ENCODE assay signal across 8 cellular contexts in genomic region chr9:15277400-15278137, GRCh38. TPM values are rescaled to one million over a fixed set of nuclear protein-coding genes. Genes with fewer than 3 reads are reported as not detected.
DNase-seq lines count a peak whose midpoint lies in the region; ATAC-seq and TF ChIP-seq lines count a peak whose summit lies in the region.

No MANE protein-coding gene starts in this region.

- H4K20me1 ChIP-seq in OCI-LY7 (ENCODE audit: insufficient read depth, low read length): no peaks in the 10 kb centered on the region

- H3K9me2 ChIP-seq in OCI-LY7 (ENCODE audit: insufficient read depth, low read length): no peaks in the 10 kb centered on the region

- H3K27ac ChIP-seq in OCI-LY7 (ENCODE audit: low read depth, low read length, poor library complexity, severe bottlenecking): no peak overlapping the region
- no peak overlapping the region for H3K27ac ChIP-seq in esophagus muscularis mucosa (replicated peaks in 1 of 4)

- H3K27me3 ChIP-seq in esophagus muscularis mucosa: no peaks in the 10 kb centered on the region

- TF ChIP-seq POLR2A in esophagus muscularis mucosa (IDR thresholded peaks at IDR 0.05; ENCODE audit: low read depth) (no peak), GM18505 (IDR thresholded peaks at IDR 0.05; ENCODE audit: borderline replicate concordance, extremely low read depth, insufficient read depth, insufficient read length) (no peak)

- intact Hi-C loops in OCI-LY7 (cut with micrococcal nuclease; ENCODE audit: unreplicated experiment) (loop anchor here (5.0 kb wide), 2 partner anchors 140 to 330 kb away; no protein-coding TSS in a partner anchor), esophagus muscularis mucosa (cut with DNase I) (no loop called here)

- H3K36me3 ChIP-seq in OCI-LY7 (ENCODE audit: insufficient read depth, low read length): no peaks in the 10 kb centered on the region
- no peaks in the 10 kb centered on the region for H3K36me3 ChIP-seq in esophagus muscularis mucosa

- CTCF ChIA-PET in OCI-LY7 (lab: Charles Lee; ENCODE audit: unreplicated experiment): no interaction called here

- H2AFZ ChIP-seq in OCI-LY7 (ENCODE audit: low read length): no peak overlapping the region

- WGBS in esophagus muscularis mucosa: 69% methylated on average over 10 of the region's 10 CpGs

- H3K4me1 ChIP-seq in OCI-LY7 (ENCODE audit: insufficient read depth, low read length, poor library complexity, severe bottlenecking) (no peaks in the 10 kb centered on the region), esophagus muscularis mucosa (peaks cover 0 to 10% (median 5%) of the 10 kb centered on the region in 4 donors)

- no peak overlapping the region for H3K4me3 ChIP-seq in OCI-LY7 (ENCODE audit: low read depth, low read length, poor library complexity, severe bottlenecking)
- H3K4me3 ChIP-seq in esophagus muscularis mucosa: no peak overlapping the region

- DNase-seq in AG20443 (ENCODE audit: low spot score): peak; percentile 31
- DNase-seq in OCI-LY7 (ENCODE audit: low spot score): peak; percentile 20
- DNase-seq in esophagus muscularis mucosa (ENCODE audit: extremely low spot score): no peak
- peak; percentile 17 for DNase-seq in retina
- no peak for DNase-seq in AG08396 (ENCODE audit: low spot score)
- DNase-seq in ureter (ENCODE audit: low spot score): no peak

- H3K79me2 ChIP-seq in OCI-LY7 (ENCODE audit: insufficient read depth, low read depth, low read length): no peaks in the 10 kb centered on the region

- H3K4me2 ChIP-seq in OCI-LY7 (ENCODE audit: low read length): no peak overlapping the region

- POLR2A ChIA-PET in OCI-LY7 (lab: Charles Lee): interaction anchor here (0.7 to 1.0 kb wide), 2 partner anchors 9 to 84 kb away, joined by 3 read pairs; no protein-coding TSS in a partner anchor

- BruUV-seq in OCI-LY7 (replicated peaks; lab: Mats Ljungman, UMichigan): no TSS peak

- TF ChIP-seq CTCF in OCI-LY7 (conservative IDR thresholded peaks at IDR 0.05; ENCODE audit: low read length) (peak; percentile 75), esophagus muscularis mucosa (IDR thresholded peaks at IDR 0.05) (peak in 2 of 3 experiments; percentile 41 to 44)

- no peaks in the 10 kb centered on the region for H3K9me3 ChIP-seq in OCI-LY7 (ENCODE audit: low read length)
- H3K9me3 ChIP-seq in esophagus muscularis mucosa: no peaks in the 10 kb centered on the region

- no peak for TF ChIP-seq EP300 in esophagus muscularis mucosa (IDR thresholded peaks at IDR 0.05)

- ATAC-seq in GM18858 (IDR thresholded peaks at IDR 0.05; ENCODE audit: unreplicated experiment): peak; percentile 44
- ATAC-seq in GM18505 (IDR thresholded peaks at IDR 0.05; ENCODE audit: unreplicated experiment): no peak

RNA-seq across cellular contexts. Expression of gene TTC39B, which starts 29.4 kb away (rescaled TPM):
- not detected in 2 replicates for total RNA-seq in OCI-LY7 (2014; rRNA removed; shearing (Covaris generic))
- 0.06 TPM in 1 of 2 replicates, not detected in the other for total RNA-seq in OCI-LY7 (2022)
- 10 to 100 TPM in 2 of 4 donors, 1 to 10 TPM in 2; 8.3 to 13.4 (median 10.9) TPM for total RNA-seq in esophagus muscularis mucosa
- total RNA-seq in ureter: 18.6 TPM

Comparison
In these comparisons a context has a peak if more than half of its experiments do, and no peak if none do; other contexts are left out.
1. DNase-seq: peak in AG20443 (single experiment), OCI-LY7 (single experiment) and retina (single experiment); none in esophagus muscularis mucosa (single experiment), AG08396 (single experiment) and ureter (single experiment).
2. RNA of gene TTC39B, which starts 29.4 kb away (total RNA-seq): 18.6 TPM in ureter (single experiment) and 8.3 to 13.4 TPM in esophagus muscularis mucosa; 0.06 TPM in OCI-LY7; every median in the first group is over 4 times any median in the second.